In the genomic region with DNA sequence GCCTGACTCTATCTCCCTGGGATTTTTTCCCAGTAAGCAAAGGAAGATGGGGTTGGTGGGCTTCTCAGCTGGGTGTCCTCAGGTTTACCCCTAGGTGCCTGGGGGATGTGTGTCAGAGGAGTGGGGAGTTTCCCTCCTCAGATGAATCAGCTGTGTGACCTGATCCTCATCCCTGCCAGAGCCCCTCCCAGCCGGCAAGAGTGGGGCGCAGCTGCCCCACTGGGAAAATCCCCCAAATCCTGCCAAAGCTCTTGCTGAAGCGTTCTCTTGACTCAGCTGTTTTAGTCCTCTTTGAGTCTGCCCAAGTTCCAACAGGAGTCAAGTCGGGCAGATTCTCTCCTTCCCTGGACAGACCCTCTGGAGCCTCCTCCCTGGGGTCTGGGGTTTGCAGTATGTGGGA, we compare ENCODE assay signal across 14 cellular contexts. TPM values are rescaled to one million over a fixed set of nuclear protein-coding genes. Genes with fewer than 3 reads are reported as not detected.
DNase-seq lines count a peak whose midpoint lies in the region; ATAC-seq, FAIRE-seq and TF ChIP-seq lines count a peak whose summit lies in the region.
"Had no signal": no experiment of that assay in that cellular context is flagged by ENCODE, and none has a peak within 500 bp of the region (broad histone marks: within the 10 kb centered on the region; RNA-seq: fewer than 3 reads in every experiment).

No MANE protein-coding gene starts in this region.

- POLR2A ChIA-PET in Panc1 (lab: Charles Lee): interaction anchor here (1.4 to 2.4 kb wide), 3 partner anchors 11 to 19 kb away, joined by 4 to 37 read pairs (median 23); no protein-coding TSS in a partner anchor
- POLR2A ChIA-PET in endothelial cell of umbilical vein (lab: Charles Lee): interaction anchor here (1.0 to 1.5 kb wide), 2 partner anchors 11 to 14 kb away, joined by 3 to 10 read pairs; no protein-coding TSS in a partner anchor

- TF ChIP-seq POLR2A in endothelial cell of umbilical vein (IDR thresholded peaks at IDR 0.05; ENCODE audit: low read depth, low read length): no peak

- peaks cover 12% of the 10 kb centered on the region for H3K79me1 ChIP-seq in trophoblast cell (ENCODE audit: low read length)

- H3K18ac ChIP-seq in trophoblast cell (ENCODE audit: low read length): no peak overlapping the region

- H3K4me3 ChIP-seq in Panc1 (ENCODE audit: low read depth in 2 of 2, low read length in 2 of 2) (no peak overlapping the region), endothelial cell of umbilical vein (replicated peaks in 1 of 3; ENCODE audit: insufficient read depth in 1 of 3, low read depth in 1 of 3, low read length in 3 of 3) (no peak overlapping the region), trophoblast cell (ENCODE audit: low read depth, low read length) (no peak overlapping the region)
- H3K4me3 ChIP-seq: heart left ventricle, thyroid gland had no signal

- no peaks in the 10 kb centered on the region for H3K27me3 ChIP-seq in Panc1 (ENCODE audit: control insufficient read depth, insufficient read depth, low read length)
- no peaks in the 10 kb centered on the region for H3K27me3 ChIP-seq in endothelial cell of umbilical vein (ENCODE audit: control insufficient read depth in 2 of 2, insufficient read depth in 2 of 2, low read length in 2 of 2)
- no peaks in the 10 kb centered on the region for H3K27me3 ChIP-seq in trophoblast cell (ENCODE audit: insufficient read depth, low read length)
- H3K27me3 ChIP-seq: heart left ventricle, thyroid gland had no signal

- no peaks in the 10 kb centered on the region for H4K20me1 ChIP-seq in endothelial cell of umbilical vein (replicated peaks; ENCODE audit: control insufficient read depth, extremely low read depth, insufficient read depth, low read length)

- no peak overlapping the region for H4K91ac ChIP-seq in trophoblast cell (ENCODE audit: low read depth, low read length)

- H2BK5ac ChIP-seq in trophoblast cell (ENCODE audit: low read depth, low read length, poor library complexity): peak overlapping the region; percentile 9

- H4K12ac ChIP-seq in trophoblast cell (ENCODE audit: low read depth, low read length): no peak overlapping the region

- H4K8ac ChIP-seq in trophoblast cell (ENCODE audit: low read depth, low read length): no peak overlapping the region

- H3K9me1 ChIP-seq in endothelial cell of umbilical vein (replicated peaks; ENCODE audit: control insufficient read depth, extremely low read depth, insufficient read depth, low read length): no peaks in the 10 kb centered on the region

- no peak for TF ChIP-seq CTCF in Panc1 (IDR thresholded peaks at IDR 0.05)
- TF ChIP-seq CTCF in endothelial cell of umbilical vein (IDR thresholded peaks at IDR 0.05; ENCODE audit: extremely low read depth in 1 of 2, insufficient read depth in 1 of 2, low read depth in 1 of 2, low read length in 2 of 2): no peak

- H3K9ac ChIP-seq in endothelial cell of umbilical vein (replicated peaks; ENCODE audit: extremely low read depth, insufficient read depth, low read length) (peak overlapping the region; percentile 11), trophoblast cell (ENCODE audit: low read length) (no peak overlapping the region)

- dilution Hi-C loops in endothelial cell of umbilical vein (cut with MboI; ENCODE audit: extremely low pct_ligation_motif_present, low sequenced_read_pairs): no loop called here

- peaks cover 16% of the 10 kb centered on the region for H3K79me2 ChIP-seq in endothelial cell of umbilical vein (ENCODE audit: control insufficient read depth, insufficient read depth, low read length)
- H3K79me2 ChIP-seq in trophoblast cell (ENCODE audit: control insufficient read depth, insufficient read depth, low read length, poor library complexity): no peaks in the 10 kb centered on the region

- BruUV-seq in Panc1 (replicated peaks; lab: Mats Ljungman, UMichigan) (no TSS peak), endothelial cell of umbilical vein (replicated peaks; lab: Mats Ljungman, UMichigan) (no TSS peak)

- H2AK5ac ChIP-seq in trophoblast cell (ENCODE audit: low read length): no peak overlapping the region

- H2BK120ac ChIP-seq in trophoblast cell (ENCODE audit: insufficient read depth, low read length, poor library complexity): no peak overlapping the region

- CTCF ChIA-PET in Panc1 (lab: Charles Lee): interaction anchor here (0.5 to 0.9 kb wide), 2 partner anchors 22 to 582 kb away, joined by 3 read pairs; a partner anchor contains a TSS
- CTCF ChIA-PET in endothelial cell of umbilical vein (lab: Charles Lee): interaction anchor here (0.7 to 4.0 kb wide), 5 partner anchors 12 to 28 kb away, joined by 4 to 39 read pairs (median 8); a partner anchor contains a TSS

- H3K36me3 ChIP-seq in Panc1 (ENCODE audit: control insufficient read depth, insufficient read depth, low read length) (no peaks in the 10 kb centered on the region), endothelial cell of umbilical vein (ENCODE audit: control insufficient read depth in 2 of 2, extremely low read depth in 1 of 2, insufficient read depth in 2 of 2, low read length in 2 of 2) (no peaks in the 10 kb centered on the region), trophoblast cell (ENCODE audit: control insufficient read depth in 1 of 2, insufficient read depth in 2 of 2, low read length in 2 of 2) (peaks cover 8 to 9% of the 10 kb centered on the region in 2 experiments)
- H3K36me3 ChIP-seq: thyroid gland had no signal

- peak; percentile 87 for DNase-seq in EL
- no peak for DNase-seq in Panc1 (ENCODE audit: low read depth, low spot score)
- peak; percentile 48 for DNase-seq in endothelial cell of umbilical vein (ENCODE audit: low read depth, low spot score)
- no peak for DNase-seq in trophoblast cell
- no peak for DNase-seq in epidermal melanocyte (ENCODE audit: insufficient read length, low spot score)
- DNase-seq in mucosa of gallbladder (ENCODE audit: low spot score): no peak
- DNase-seq in left lobe of liver (ENCODE audit: low spot score): no peak
- no peak for DNase-seq in activated CD4-positive, alpha-beta T cell treated with anti-CD3 and anti-CD28 coated beads, Interleukin-2, amount 50 U/mL, for 4 hours
- DNase-seq: activated T-cell treated with anti-CD3 and anti-CD28 coated beads for 4 hours, heart left ventricle, NCI-H1417 treated with DMSO at 0.1 percent for 48 hours, OCI-M1, thyroid gland had no signal

- H3K4me1 ChIP-seq in Panc1 (ENCODE audit: control insufficient read depth, insufficient read depth, low read length): peaks cover 91% of the 10 kb centered on the region
- peaks cover 55% of the 10 kb centered on the region for H3K4me1 ChIP-seq in endothelial cell of umbilical vein (ENCODE audit: control insufficient read depth, extremely low read depth, insufficient read depth, low read length)
- H3K4me1 ChIP-seq in trophoblast cell (ENCODE audit: control insufficient read depth in 1 of 2, insufficient read depth in 2 of 2, low read length in 2 of 2): peaks cover 32 to 33% of the 10 kb centered on the region in 2 experiments

- FAIRE-seq in endothelial cell of umbilical vein (lab: Jason Lieb, UNC): peak; percentile 72
- FAIRE-seq: TTC549 had no signal

- H3K14ac ChIP-seq in trophoblast cell (ENCODE audit: low read length): no peak overlapping the region

- H3K4me2 ChIP-seq in endothelial cell of umbilical vein (ENCODE audit: insufficient read depth, low read length) (no peak overlapping the region), trophoblast cell (ENCODE audit: low read length) (no peak overlapping the region)

- H2AFZ ChIP-seq in endothelial cell of umbilical vein (ENCODE audit: low read depth, low read length) (no peak overlapping the region), trophoblast cell (ENCODE audit: insufficient read depth, low read length, poor library complexity) (no peak overlapping the region)

- intact Hi-C loops in Panc1 (cut with micrococcal nuclease; ENCODE audit: unreplicated experiment) (no loop called here), endothelial cell of umbilical vein (cut with micrococcal nuclease) (no loop called here)

- ATAC-seq in Panc1 (no peak; the same call in 1 of the 2 replicates), left lobe of liver (no peak)
- ATAC-seq: heart left ventricle had no signal

- H3K9me3 ChIP-seq in Panc1 (ENCODE audit: control insufficient read depth, insufficient read depth, low read depth, low read length): no peaks in the 10 kb centered on the region
- H3K9me3 ChIP-seq in endothelial cell of umbilical vein (replicated peaks; ENCODE audit: control insufficient read depth, insufficient read depth, low read length): no peaks in the 10 kb centered on the region
- no peaks in the 10 kb centered on the region for H3K9me3 ChIP-seq in trophoblast cell (ENCODE audit: insufficient read depth, low read depth, low read length)
- H3K9me3 ChIP-seq: heart left ventricle, thyroid gland had no signal

- H3K4ac ChIP-seq in trophoblast cell (ENCODE audit: low read depth, low read length): no peak overlapping the region

- H3K27ac ChIP-seq in Panc1 (ENCODE audit: low read length) (peak overlapping the region; percentile 99), endothelial cell of umbilical vein (ENCODE audit: insufficient read depth, low read depth, low read length) (peak overlapping the region; percentile 74), trophoblast cell (ENCODE audit: low read depth, low read length) (no peak overlapping the region)
- H3K27ac ChIP-seq: thyroid gland had no signal

- no peak overlapping the region for H2BK12ac ChIP-seq in trophoblast cell (ENCODE audit: low read length)

- WGBS in trophoblast cell (ENCODE audit: extremely low coverage, insufficient coverage, insufficient read length): no CpG with 5 or more reads among the region's 4 CpGs

- no peak overlapping the region for H3K23ac ChIP-seq in trophoblast cell (ENCODE audit: low read length)

- in situ Hi-C loops in Panc1 (cut with HindIII; ENCODE audit: low pct_unique_long_range_greater_than_20kb, low sequenced_read_pairs): no loop called here

RNA-seq across cellular contexts. Expression of a gene that starts 6.0 kb away (rescaled TPM):
- total RNA-seq in Panc1 (2021; ENCODE audit: unreplicated experiment): 84.7 TPM
- 90.5 TPM for polyA plus RNA-seq in Panc1 (2012; ENCODE audit: insufficient read length)
- total RNA-seq in endothelial cell of umbilical vein: 32.8 and 35.6 TPM in 2 replicates
- polyA plus RNA-seq in endothelial cell of umbilical vein: 66.5 and 84.8 TPM in 2 replicates
- polyA plus RNA-seq in endothelial cell of umbilical vein (2011; cell fraction: cytosol; rRNA removed): 44.1 and 48.8 TPM in 2 replicates
- 28.2 and 29.6 TPM in 2 replicates for polyA plus RNA-seq in endothelial cell of umbilical vein (2011; cell fraction: nucleus; rRNA removed)
- 36.5 and 40.1 TPM in 2 replicates for polyA plus RNA-seq in endothelial cell of umbilical vein (2012)
- polyA minus RNA-seq in endothelial cell of umbilical vein: 20.5 and 22.2 TPM in 2 replicates
- polyA minus RNA-seq in endothelial cell of umbilical vein (2011; cell fraction: cytosol; rRNA and poly(A)+ RNA removed): 21.0 TPM
- polyA minus RNA-seq in endothelial cell of umbilical vein (2011; cell fraction: nucleus; rRNA and poly(A)+ RNA removed): 15.1 and 22.0 TPM in 2 replicates
- polyA plus RNA-seq in trophoblast cell (2013): 25.5 and 26.0 TPM in 2 replicates
- 44.8 TPM for total RNA-seq in mucosa of gallbladder
- 13.6 TPM for total RNA-seq in left lobe of liver

RNA-seq across cellular contexts. Expression of a gene that starts 6.4 kb away (rescaled TPM):
- 581 TPM for total RNA-seq in Panc1 (2021; ENCODE audit: unreplicated experiment)
- 845 TPM for polyA plus RNA-seq in Panc1 (2012; ENCODE audit: insufficient read length)
- total RNA-seq in endothelial cell of umbilical vein: 114 and 118 TPM in 2 replicates
- polyA plus RNA-seq in endothelial cell of umbilical vein: 73.5 and 74.9 TPM in 2 replicates
- polyA plus RNA-seq in endothelial cell of umbilical vein (2011; cell fraction: cytosol; rRNA removed): 151 and 158 TPM in 2 replicates
- polyA plus RNA-seq in endothelial cell of umbilical vein (2011; cell fraction: nucleus; rRNA removed): 76.9 and 120 TPM in 2 replicates
- 154 and 206 TPM in 2 replicates for polyA plus RNA-seq in endothelial cell of umbilical vein (2012)
- 16.2 and 23.1 TPM in 2 replicates for polyA minus RNA-seq in endothelial cell of umbilical vein
- polyA minus RNA-seq in endothelial cell of umbilical vein (2011; cell fraction: cytosol; rRNA and poly(A)+ RNA removed): 17.3 TPM
- 5.5 and 11.8 TPM in 2 replicates for polyA minus RNA-seq in endothelial cell of umbilical vein (2011; cell fraction: nucleus; rRNA and poly(A)+ RNA removed)
- 104 and 107 TPM in 2 replicates for polyA plus RNA-seq in trophoblast cell (2013)
- total RNA-seq in mucosa of gallbladder: 90.1 TPM
- 31.0 TPM for total RNA-seq in left lobe of liver

RNA-seq across cellular contexts. Expression of a gene that starts 12.7 kb away (rescaled TPM):
- 186 TPM for total RNA-seq in Panc1 (2021; ENCODE audit: unreplicated experiment)
- 149 TPM for polyA plus RNA-seq in Panc1 (2012; ENCODE audit: insufficient read length)
- total RNA-seq in endothelial cell of umbilical vein: 52.6 and 53.8 TPM in 2 replicates
- 16.6 and 18.1 TPM in 2 replicates for polyA plus RNA-seq in endothelial cell of umbilical vein
- polyA plus RNA-seq in endothelial cell of umbilical vein (2011; cell fraction: cytosol; rRNA removed): 11.6 and 12.7 TPM in 2 replicates
- polyA plus RNA-seq in endothelial cell of umbilical vein (2011; cell fraction: nucleus; rRNA removed): 8.5 and 9.7 TPM in 2 replicates
- polyA plus RNA-seq in endothelial cell of umbilical vein (2012): 60.2 and 91.7 TPM in 2 replicates
- polyA minus RNA-seq in endothelial cell of umbilical vein: 7.5 and 8.5 TPM in 2 replicates
- polyA minus RNA-seq in endothelial cell of umbilical vein (2011; cell fraction: cytosol; rRNA and poly(A)+ RNA removed): 4.7 TPM
- 7.7 and 8.1 TPM in 2 replicates for polyA minus RNA-seq in endothelial cell of umbilical vein (2011; cell fraction: nucleus; rRNA and poly(A)+ RNA removed)
- polyA plus RNA-seq in trophoblast cell (2013): 26.9 and 28.4 TPM in 2 replicates
- 1.2 TPM for total RNA-seq in mucosa of gallbladder
- total RNA-seq in left lobe of liver: 0.53 TPM

RNA-seq across cellular contexts. Expression of a gene that starts 22.4 kb away (rescaled TPM):
- total RNA-seq in Panc1 (2021; ENCODE audit: unreplicated experiment): 85.4 TPM
- 188 TPM for polyA plus RNA-seq in Panc1 (2012; ENCODE audit: insufficient read length)
- 103 and 105 TPM in 2 replicates for total RNA-seq in endothelial cell of umbilical vein
- 107 and 132 TPM in 2 replicates for polyA plus RNA-seq in endothelial cell of umbilical vein
- 46.5 and 92.9 TPM in 2 replicates for polyA plus RNA-seq in endothelial cell of umbilical vein (2011; cell fraction: cytosol; rRNA removed)
- polyA plus RNA-seq in endothelial cell of umbilical vein (2011; cell fraction: nucleus; rRNA removed): 24.0 and 24.1 TPM in 2 replicates
- polyA plus RNA-seq in endothelial cell of umbilical vein (2012): 46.9 and 61.8 TPM in 2 replicates
- polyA minus RNA-seq in endothelial cell of umbilical vein: 10.7 and 12.9 TPM in 2 replicates
- polyA minus RNA-seq in endothelial cell of umbilical vein (2011; cell fraction: cytosol; rRNA and poly(A)+ RNA removed): 34.8 TPM
- polyA minus RNA-seq in endothelial cell of umbilical vein (2011; cell fraction: nucleus; rRNA and poly(A)+ RNA removed): 3.1 and 14.2 TPM in 2 replicates
- polyA plus RNA-seq in trophoblast cell (2013): 4.9 and 5.3 TPM in 2 replicates
- total RNA-seq in mucosa of gallbladder: 28.3 TPM
- 7.9 TPM for total RNA-seq in left lobe of liver

RNA-seq across cellular contexts. Expression of a gene that starts 24.6 kb away (rescaled TPM):
- total RNA-seq in Panc1 (2021; ENCODE audit: unreplicated experiment): 105 TPM
- polyA plus RNA-seq in Panc1 (2012; ENCODE audit: insufficient read length): 154 TPM
- 88.5 and 105 TPM in 2 replicates for total RNA-seq in endothelial cell of umbilical vein
- 162 and 210 TPM in 2 replicates for polyA plus RNA-seq in endothelial cell of umbilical vein
- 118 and 132 TPM in 2 replicates for polyA plus RNA-seq in endothelial cell of umbilical vein (2011; cell fraction: cytosol; rRNA removed)
- polyA plus RNA-seq in endothelial cell of umbilical vein (2011; cell fraction: nucleus; rRNA removed): 84.3 and 107 TPM in 2 replicates
- 120 and 137 TPM in 2 replicates for polyA plus RNA-seq in endothelial cell of umbilical vein (2012)
- polyA minus RNA-seq in endothelial cell of umbilical vein: 97.2 and 126 TPM in 2 replicates
- polyA minus RNA-seq in endothelial cell of umbilical vein (2011; cell fraction: cytosol; rRNA and poly(A)+ RNA removed): 180 TPM
- 40.7 and 42.2 TPM in 2 replicates for polyA minus RNA-seq in endothelial cell of umbilical vein (2011; cell fraction: nucleus; rRNA and poly(A)+ RNA removed)
- polyA plus RNA-seq in trophoblast cell (2013): 72.1 and 73.5 TPM in 2 replicates
- total RNA-seq in mucosa of gallbladder: 55.1 TPM
- 20.3 TPM for total RNA-seq in left lobe of liver

Comparison
In these comparisons a context has a peak if more than half of its experiments do, and no peak if none do; other contexts are left out.
1. DNase-seq: peak in EL (single experiment) and endothelial cell of umbilical vein (single experiment); none in Panc1 (single experiment), trophoblast cell (0 of 2), epidermal melanocyte (single experiment), mucosa of gallbladder (single experiment), left lobe of liver (single experiment) and activated CD4-positive, alpha-beta T cell treated with anti-CD3 and anti-CD28 coated beads, Interleukin-2, amount 50 U/mL, for 4 hours (0 of 2).
2. RNA of a gene that starts 12.7 kb away (total RNA-seq): 186 TPM in Panc1 (single experiment) and 52.6 to 53.8 TPM in endothelial cell of umbilical vein; 1.2 TPM in mucosa of gallbladder (single experiment) and 0.53 TPM in left lobe of liver (single experiment); every median in the first group is over 10 times any median in the second.